ENCODE assay signal across 10 cellular contexts in the genomic region with DNA sequence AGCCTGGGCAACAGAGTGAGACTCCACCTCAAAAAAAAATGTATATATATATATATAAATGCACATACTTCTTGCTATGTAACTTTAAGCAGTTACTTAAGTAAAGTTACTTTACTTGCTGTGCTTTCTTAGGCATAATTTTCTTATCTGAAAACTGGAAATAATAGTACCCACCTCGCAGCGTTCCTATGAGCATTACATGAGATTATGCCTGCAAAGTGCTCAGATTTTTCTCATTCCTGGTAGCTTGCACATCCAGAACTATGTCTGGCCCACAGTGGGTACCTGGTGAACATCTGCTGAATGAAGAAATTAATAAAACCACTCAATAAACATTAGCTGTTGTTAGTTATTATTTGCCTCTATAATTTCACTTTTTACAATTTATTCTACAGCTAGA. TPM values are rescaled to one million over a fixed set of nuclear protein-coding genes. Genes with fewer than 3 reads are reported as not detected.
"Had no signal": no experiment of that assay in that cellular context is flagged by ENCODE, and none has a peak within 500 bp of the region (broad histone marks: within the 10 kb centered on the region; RNA-seq: fewer than 3 reads in every experiment).

No MANE protein-coding gene starts in this region.

- H3K4me2 ChIP-seq: GM23338 had no signal

- H3K9ac ChIP-seq: GM23248 had no signal

- ATAC-seq: GM23338, HCT116 had no signal

- H3K36me3 ChIP-seq: HAP-1 had no signal

- H3K4me3 ChIP-seq: GM23248, GM23338, HAP-1 had no signal

- H3K4me1 ChIP-seq: HAP-1 had no signal

- H3K27ac ChIP-seq: GM23248 had no signal

- DNase-seq: GM23248, GOT3, H7, H9, HCEC 1CT, HFFc6 had no signal

- H2AFZ ChIP-seq: GM23248, GM23338 had no signal

- H3K9me3 ChIP-seq: HAP-1 had no signal

RNA-seq across cellular contexts. Expression of a gene that starts 38.5 kb away (rescaled TPM):
- polyA plus RNA-seq: GM23338 had no signal

RNA-seq across cellular contexts. Expression of a gene that starts 59.9 kb away (rescaled TPM):
- polyA plus RNA-seq: GM23248, GM23338, H1 had no signal
